Comparison of ENCODE assay signal across 8 cellular contexts in the genomic region with DNA sequence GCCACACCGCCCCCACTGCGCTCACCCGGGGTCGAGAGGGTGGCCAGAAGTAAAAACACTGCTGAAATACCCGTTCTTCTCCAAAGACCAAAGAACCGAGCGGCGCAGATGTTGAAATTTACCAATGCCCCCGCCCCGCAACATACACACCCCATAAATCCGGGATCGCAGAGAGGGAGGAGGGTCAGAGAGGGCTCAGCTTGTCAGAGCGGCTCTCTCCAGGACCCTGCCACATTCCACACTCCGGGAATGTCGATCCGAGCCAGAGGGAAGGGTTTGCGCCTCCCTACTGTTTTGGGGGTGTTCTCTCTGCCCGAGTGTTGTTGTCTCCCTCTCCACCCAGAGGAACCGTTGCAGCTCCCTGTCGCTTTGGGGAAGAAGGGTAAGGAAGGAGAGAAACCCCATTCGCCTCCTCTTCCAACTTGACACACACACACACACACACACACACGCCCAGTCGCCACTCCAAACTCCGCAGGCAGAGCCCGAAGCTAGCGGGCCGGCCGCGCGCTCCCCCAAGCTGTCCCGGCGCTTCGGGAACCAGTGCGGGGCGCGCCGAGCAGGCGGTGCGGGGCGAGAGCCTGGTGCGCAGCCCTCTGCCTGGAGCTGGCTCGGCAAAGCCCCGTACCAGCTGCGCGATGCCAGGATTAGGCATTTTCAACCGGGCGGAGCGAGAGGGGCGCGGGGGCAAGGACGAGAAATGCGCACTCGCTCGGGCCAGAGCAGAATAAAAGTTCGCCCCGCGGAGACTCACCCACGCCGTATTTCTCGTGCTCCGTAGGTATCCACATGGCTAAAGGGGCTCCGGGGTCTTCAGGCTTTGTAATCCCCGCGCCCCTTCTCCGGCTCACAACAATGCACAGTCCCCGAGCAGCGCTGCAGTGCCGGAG. TPM values are rescaled to one million over a fixed set of nuclear protein-coding genes. Genes with fewer than 3 reads are reported as not detected.
A peak's percentile ranks its signal among the peaks of the same experiment; 100 is the strongest.
DNase-seq lines count a peak whose midpoint lies in the region; ATAC-seq and TF ChIP-seq lines count a peak whose summit lies in the region.

No MANE protein-coding gene starts in this region.

- H3K27ac Mint-ChIP-seq in activated CD4-positive, alpha-beta T cell treated with anti-CD3 and anti-CD28 coated beads, Interleukin-2, amount 10 ng/mL, durations not matched to agents 24 days and 14 days, result no peak overlapping the region
- peak overlapping the region; percentile 84 for H3K27ac Mint-ChIP-seq in stimulated activated memory B cell treated with anti-CD40 and anti-IgM and Interleukin-4, amounts not matched to agents 10 μg/mL and 1 μg/mL and 100 μg/mL, for 72 hours

- no peaks in the 10 kb centered on the region for H3K9me3 Mint-ChIP-seq in activated CD4-positive, alpha-beta T cell treated with anti-CD3 and anti-CD28 coated beads, Interleukin-2, amount 10 ng/mL, durations not matched to agents 24 days and 14 days
- H3K9me3 Mint-ChIP-seq in stimulated activated memory B cell treated with anti-CD40 and anti-IgM and Interleukin-4, amounts not matched to agents 10 μg/mL and 1 μg/mL and 100 μg/mL, for 72 hours, result no peaks in the 10 kb centered on the region

- TF ChIP-seq POLR2A in lower leg skin (IDR thresholded peaks at IDR 0.05), result no peak

- H3K27ac ChIP-seq in HEK293 (ENCODE audit: extremely low read depth, low read depth, low read length), result peak overlapping the region; percentile 87

- H3K4me1 Mint-ChIP-seq in activated CD4-positive, alpha-beta T cell treated with anti-CD3 and anti-CD28 coated beads, Interleukin-2, amount 10 ng/mL, durations not matched to agents 24 days and 14 days, result peaks cover 30% of the 10 kb centered on the region
- H3K4me1 Mint-ChIP-seq in stimulated activated memory B cell treated with anti-CD40 and anti-IgM and Interleukin-4, amounts not matched to agents 10 μg/mL and 1 μg/mL and 100 μg/mL, for 72 hours, result peaks cover 29% of the 10 kb centered on the region

- no peaks in the 10 kb centered on the region for H3K36me3 Mint-ChIP-seq in activated CD4-positive, alpha-beta T cell treated with anti-CD3 and anti-CD28 coated beads, Interleukin-2, amount 10 ng/mL, durations not matched to agents 24 days and 14 days (ENCODE audit: low read depth)
- no peaks in the 10 kb centered on the region for H3K36me3 Mint-ChIP-seq in stimulated activated memory B cell treated with anti-CD40 and anti-IgM and Interleukin-4, amounts not matched to agents 10 μg/mL and 1 μg/mL and 100 μg/mL, for 72 hours

- peaks cover 10% of the 10 kb centered on the region for H3K4me1 ChIP-seq in HEK293 (ENCODE audit: control insufficient read depth, insufficient read depth, low read length)

- CTCF ChIA-PET in HEK293 (lab: Yijun Ruan, JAX), result interaction anchor here (0.5 to 1.0 kb wide), 9 partner anchors 101 to 1065 kb away, joined by 3 to 4 read pairs (median 3); no protein-coding TSS in a partner anchor

- H3K36me3 ChIP-seq in HEK293 (ENCODE audit: control insufficient read depth in 2 of 2, insufficient read depth in 1 of 2, low read length in 2 of 2), result no peaks in the 10 kb centered on the region

- 0 to 1% methylated on average over 50 to 64 of the region's 68 CpGs for WGBS in lower leg skin, 2 donors

- POLR2A ChIA-PET in HEK293 (lab: Yijun Ruan, JAX), result interaction anchor here (0.7 to 3.6 kb wide), 8 partner anchors 9 to 247 kb away, joined by 3 to 24 read pairs (median 4); a partner anchor contains a TSS

- DNase-seq in NCI-H1417 (lab: John Stamatoyannopoulos, UW) (peak; percentile 63 to 94 (median 89)), NCI-H1417 treated with DMSO at 0.1 percent for 48 hours (lab: John Stamatoyannopoulos, UW) (no peak), MV-4-11 (lab: John Stamatoyannopoulos, UW) (peak; percentile 9), ecto neural progenitor cell (ENCODE audit: low spot score) (peak; percentile 80), lower leg skin (ENCODE audit: low spot score in 2 of 2) (peak; percentile 28 to 91)
- DNase-seq in activated CD4-positive, alpha-beta T cell treated with anti-CD3 and anti-CD28 coated beads, Interleukin-2, amount 10 ng/mL, durations not matched to agents 24 days and 14 days, result peak; percentile 79

- H3K27me3 Mint-ChIP-seq in activated CD4-positive, alpha-beta T cell treated with anti-CD3 and anti-CD28 coated beads, Interleukin-2, amount 10 ng/mL, durations not matched to agents 24 days and 14 days, result peaks cover 44% of the 10 kb centered on the region
- H3K27me3 Mint-ChIP-seq in stimulated activated memory B cell treated with anti-CD40 and anti-IgM and Interleukin-4, amounts not matched to agents 10 μg/mL and 1 μg/mL and 100 μg/mL, for 72 hours, result peaks cover 32% of the 10 kb centered on the region

- peak; percentile 0 for ATAC-seq in stimulated activated memory B cell treated with anti-CD40 and anti-IgM and Interleukin-4, amounts not matched to agents 10 μg/mL and 1 μg/mL and 100 μg/mL, for 72 hours

- H3K4me3 ChIP-seq in HEK293 (ENCODE audit: low read depth, low read length) (peak overlapping the region; percentile 94), lower leg skin (ENCODE audit: low read depth, poor library complexity, severe bottlenecking) (peak overlapping the region; percentile 88)

- TF ChIP-seq CTCF in HEK293 (tag by site-specific recombination; IDR thresholded peaks at IDR 0.05) (0 out of 2 replicates have a peak, but pooled peaks have one; percentile 37), lower leg skin (IDR thresholded peaks at IDR 0.05) (no peak)

- intact Hi-C loops in activated CD4-positive, alpha-beta T cell treated with anti-CD3 and anti-CD28 coated beads, Interleukin-2, amount 10 ng/mL, durations not matched to agents 24 days and 14 days (cut with micrococcal nuclease), result loop anchor here (1.0 to 10.0 kb wide), 7 partner anchors 185 to 913 kb away; a partner anchor contains a TSS
- intact Hi-C loops in lower leg skin (cut with DNase I; ENCODE audit: low total_unique reads), result no loop called here

- peak overlapping the region; percentile 91 for H3K4me3 Mint-ChIP-seq in activated CD4-positive, alpha-beta T cell treated with anti-CD3 and anti-CD28 coated beads, Interleukin-2, amount 10 ng/mL, durations not matched to agents 24 days and 14 days
- H3K4me3 Mint-ChIP-seq in stimulated activated memory B cell treated with anti-CD40 and anti-IgM and Interleukin-4, amounts not matched to agents 10 μg/mL and 1 μg/mL and 100 μg/mL, for 72 hours, result peak overlapping the region; percentile 93

- no peaks in the 10 kb centered on the region for H3K9me3 ChIP-seq in HEK293 (ENCODE audit: control insufficient read depth, insufficient read depth, low read depth, low read length)

TF ChIP-seq in HEK293, 187 proteins besides CTCF, POLR2A, EP300 and RAD21 (continues in another document):
- TF ChIP-seq SP3 (tag by site-specific recombination; IDR thresholded peaks at IDR 0.05), result peak; percentile 24; the same call in 1 of the 2 replicates
- peak; percentile 61 for TF ChIP-seq SP7 (tag by site-specific recombination; IDR thresholded peaks at IDR 0.05)
- peak; percentile 42; the same call in 1 of the 2 replicates for TF ChIP-seq EGR2 (tag by site-specific recombination; IDR thresholded peaks at IDR 0.05; ENCODE audit: low read depth)
- TF ChIP-seq ZNF175 (tag by site-specific recombination; IDR thresholded peaks at IDR 0.05), result no peak
- no peak for TF ChIP-seq ZNF423 (tag by site-specific recombination; IDR thresholded peaks at IDR 0.05)
- no peak for TF ChIP-seq ZNF433 (tag by site-specific recombination; IDR thresholded peaks at IDR 0.05; ENCODE audit: low read depth)
- TF ChIP-seq HOXA7 (CRISPR knock-in tag; IDR thresholded peaks at IDR 0.05; ENCODE audit: borderline replicate concordance), result no peak
- TF ChIP-seq KLF9 (tag by site-specific recombination; IDR thresholded peaks at IDR 0.05; ENCODE audit: low read depth), result peak; percentile 53; the same call in 1 of the 2 replicates
- TF ChIP-seq ZFHX2 (tag by site-specific recombination; conservative IDR thresholded peaks at IDR 0.05), result 0 out of 2 replicates have a peak, but pooled peaks have one; percentile 34
- TF ChIP-seq SP2 (tag by site-specific recombination; IDR thresholded peaks at IDR 0.05), result peak; percentile 17; the same call in 1 of the 2 replicates
- TF ChIP-seq ZEB2 (tag by site-specific recombination; IDR thresholded peaks at IDR 0.05), result peak; percentile 56
- no peak; the same call in 1 of the 2 replicates for TF ChIP-seq KLF16 (tag by site-specific recombination; IDR thresholded peaks at IDR 0.05)
- TF ChIP-seq ZNF660 (tag by site-specific recombination; IDR thresholded peaks at IDR 0.05), result peak; percentile 10; the same call in 1 of the 2 replicates
- TF ChIP-seq, protein P1, sequence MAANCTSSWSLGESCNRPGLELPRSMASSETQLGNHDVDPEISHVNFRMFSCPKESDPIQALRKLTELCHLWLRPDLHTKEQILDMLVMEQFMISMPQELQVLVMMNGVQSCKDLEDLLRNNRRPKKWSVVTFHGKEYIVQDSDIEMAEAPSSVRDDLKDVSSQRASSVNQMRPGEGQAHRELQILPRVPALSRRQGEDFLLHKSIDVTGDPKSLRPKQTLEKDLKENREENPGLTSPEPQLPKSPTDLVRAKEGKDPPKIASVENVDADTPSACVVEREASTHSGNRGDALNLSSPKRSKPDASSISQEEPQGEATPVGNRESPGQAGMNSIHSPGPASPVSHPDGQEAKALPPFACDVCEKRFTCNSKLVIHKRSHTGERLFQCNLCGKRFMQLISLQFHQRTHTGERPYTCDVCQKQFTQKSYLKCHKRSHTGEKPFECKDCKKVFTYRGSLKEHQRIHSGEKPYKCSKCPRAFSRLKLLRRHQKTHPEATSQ (tag by site-specific recombination; IDR thresholded peaks at IDR 0.05), result no peak
- TF ChIP-seq ZNF529 (tag by site-specific recombination; IDR thresholded peaks at IDR 0.05; ENCODE audit: insufficient replicate concordance), result no peak
- no peak; the same call in 1 of the 2 replicates for TF ChIP-seq BCL11A (tag by site-specific recombination; IDR thresholded peaks at IDR 0.05; ENCODE audit: low read depth)
- no peak for TF ChIP-seq ZNF777 (tag by site-specific recombination; IDR thresholded peaks at IDR 0.05; ENCODE audit: borderline replicate concordance)
- TF ChIP-seq ZNF184 (tag by site-specific recombination; IDR thresholded peaks at IDR 0.05), result no peak
- 0 out of 2 replicates have a peak, but pooled peaks have one; percentile 20 for TF ChIP-seq ZNF391 (tag by site-specific recombination; IDR thresholded peaks at IDR 0.05; ENCODE audit: borderline replicate concordance, low read depth)

RNA-seq across cellular contexts. Expression of a gene that starts 0.6 kb away (rescaled TPM):
- 0.33 and 0.89 TPM in 2 replicates for total RNA-seq in activated CD4-positive, alpha-beta T cell treated with anti-CD3 and anti-CD28 coated beads, Interleukin-2, amount 10 ng/mL, durations not matched to agents 24 days and 14 days
- 1 to 10 TPM; 8.2 to 9.0 (median 8.6) TPM for total RNA-seq in lower leg skin

RNA-seq across cellular contexts. Expression of a gene that starts 0.9 kb away (rescaled TPM):
- total RNA-seq in activated CD4-positive, alpha-beta T cell treated with anti-CD3 and anti-CD28 coated beads, Interleukin-2, amount 10 ng/mL, durations not matched to agents 24 days and 14 days, result 10.1 and 13.7 TPM in 2 replicates
- total RNA-seq in lower leg skin, result 10 to 100 TPM; 19.2 to 45.6 (median 32.8) TPM
